Comparison of ENCODE assay signal across 35 cellular contexts in genomic region chr2:84173041-84173440, GRCh38.
DNase-seq lines count a peak whose midpoint lies in the region; ATAC-seq, FAIRE-seq and TF ChIP-seq lines count a peak whose summit lies in the region.
"Had no signal": no experiment of that assay in that cellular context is flagged by ENCODE, and none has a peak within 500 bp of the region (broad histone marks: within the 10 kb centered on the region; RNA-seq: fewer than 3 reads in every experiment).

No MANE protein-coding gene starts in this region.

- SMC1A ChIA-PET in GM12878 (lab: Charles Lee; ENCODE audit: uncharacterized antibody, unreplicated experiment): no interaction called here

- TF ChIP-seq POLR2A in HepG2 (IDR thresholded peaks at IDR 0.05; ENCODE audit: insufficient read depth in 1 of 2, low read depth in 2 of 2, low read length in 2 of 2): no peak
- TF ChIP-seq POLR2A in right lobe of liver (IDR thresholded peaks at IDR 0.05): no peak
- TF ChIP-seq POLR2A in GM12878 (IDR thresholded peaks at IDR 0.05; ENCODE audit: low read depth, low read length): no peak
- TF ChIP-seq POLR2A in K562 (conservative IDR thresholded peaks at IDR 0.05): no peak

- H3K9me3 ChIP-seq in HepG2 (ENCODE audit: low read length) (no peaks in the 10 kb centered on the region), right lobe of liver (no peaks in the 10 kb centered on the region), HEK293 (ENCODE audit: control insufficient read depth, insufficient read depth, low read depth, low read length) (no peaks in the 10 kb centered on the region), GM12878 (replicated peaks; ENCODE audit: control insufficient read depth, insufficient read depth, low read length) (no peaks in the 10 kb centered on the region), K562 (replicated peaks; ENCODE audit: control insufficient read depth, insufficient read depth, low read depth, low read length) (no peaks in the 10 kb centered on the region)
- H3K9me3 ChIP-seq: A549, BE2C, Caco-2 had no signal

- RAD21 ChIA-PET in GM12878 (lab: Charles Lee; ENCODE audit: unreplicated experiment): no interaction called here

- TF ChIP-seq CTCF in HepG2 (CRISPR knock-in tag; IDR thresholded peaks at IDR 0.05): no peak
- TF ChIP-seq CTCF in right lobe of liver (IDR thresholded peaks at IDR 0.05): no peak
- no peak for TF ChIP-seq CTCF in HEK293 (tag by site-specific recombination; IDR thresholded peaks at IDR 0.05)
- no peak for TF ChIP-seq CTCF in GM12878 (IDR thresholded peaks at IDR 0.05 in 2 of 3, conservative IDR thresholded peaks at IDR 0.05 in 1 of 3; ENCODE audit: control insufficient read depth in 2 of 3, extremely low read depth in 1 of 3, insufficient read depth in 1 of 3, low read depth in 3 of 3, low read length in 3 of 3)
- no peak for TF ChIP-seq CTCF in K562 (IDR thresholded peaks at IDR 0.05 in 2 of 3, conservative IDR thresholded peaks at IDR 0.05 in 1 of 3; ENCODE audit: insufficient read depth in 2 of 3, low read depth in 1 of 3, low read length in 3 of 3)

- intact Hi-C loops in HepG2 (cut with micrococcal nuclease; ENCODE audit: unreplicated experiment): no loop called here
- intact Hi-C loops in right lobe of liver (cut with DNase I): no loop called here
- intact Hi-C loops in GM12878 (cut with micrococcal nuclease; ENCODE audit: unreplicated experiment): no loop called here
- intact Hi-C loops in K562 (cut with micrococcal nuclease): no loop called here

- H3K4me2 ChIP-seq in HepG2 (ENCODE audit: low read depth, low read length) (no peak overlapping the region), GM12878 (ENCODE audit: control insufficient read depth, insufficient read depth) (no peak overlapping the region), K562 (ENCODE audit: insufficient read depth, low read length) (no peak overlapping the region)
- H3K4me2 ChIP-seq: A549; BLaER1; BLaER1 treated with 17β-estradiol and CSF1 and Interleukin-3, amounts not matched to agents 10 nM and 100 nM had no signal

- H3K79me2 ChIP-seq in HepG2 (ENCODE audit: insufficient read depth, low read length) (no peaks in the 10 kb centered on the region), GM12878 (ENCODE audit: control insufficient read depth, insufficient read depth, low read length) (no peaks in the 10 kb centered on the region), K562 (ENCODE audit: control insufficient read depth, insufficient read depth, low read length) (no peaks in the 10 kb centered on the region)

- BruUV-seq in HepG2 (replicated peaks; lab: Mats Ljungman, UMichigan) (no TSS peak), GM12878 (replicated peaks; lab: Mats Ljungman, UMichigan) (no TSS peak), K562 (replicated peaks; lab: Mats Ljungman, UMichigan) (no TSS peak)

- ATAC-seq in HepG2 (no peak), right lobe of liver (no peak), GM12878 (no peak), K562 (no peak), HG03159 (IDR thresholded peaks at IDR 0.05; ENCODE audit: unreplicated experiment) (no peak)
- ATAC-seq: A549; CD8-positive, alpha-beta T cell had no signal

- WGBS in HepG2 (ENCODE audit: low lambda C conversion rate): 0% methylated on average over 1 of the region's 1 CpG
- WGBS in right lobe of liver (ENCODE audit: insufficient coverage, low coverage, low lambda C conversion rate, missing lambda C conversion rate): 78% methylated on average over 1 of the region's 1 CpG
- WGBS in GM12878 (ENCODE audit: insufficient coverage, insufficient replicate concordance, low lambda C conversion rate, missing lambda C conversion rate): 33% methylated on average over 1 of the region's 1 CpG
- WGBS in K562 (ENCODE audit: insufficient coverage, low coverage, missing lambda C conversion rate): 0% methylated on average over 1 of the region's 1 CpG

- no peak overlapping the region for H3K4me3 ChIP-seq in HepG2 (replicated peaks in 1 of 3; ENCODE audit: insufficient read depth in 1 of 3, low read depth in 2 of 3, low read length in 3 of 3)
- H3K4me3 ChIP-seq in right lobe of liver: no peak overlapping the region
- no peak overlapping the region for H3K4me3 ChIP-seq in HEK293 (ENCODE audit: low read depth, low read length)
- H3K4me3 ChIP-seq in GM12878: no peak overlapping the region
- no peak overlapping the region for H3K4me3 ChIP-seq in K562
- H3K4me3 ChIP-seq: A549; BLaER1; BLaER1 treated with 17β-estradiol and CSF1 and Interleukin-3, amounts not matched to agents 10 nM and 100 nM had no signal

- H4K20me1 ChIP-seq in HepG2 (ENCODE audit: insufficient read depth, low read length): no peaks in the 10 kb centered on the region
- H4K20me1 ChIP-seq in GM12878 (ENCODE audit: control insufficient read depth, insufficient read depth): no peaks in the 10 kb centered on the region
- no peaks in the 10 kb centered on the region for H4K20me1 ChIP-seq in K562 (replicated peaks; ENCODE audit: control insufficient read depth, insufficient read depth, low read length)
- H4K20me1 ChIP-seq: BLaER1; BLaER1 treated with 17β-estradiol and CSF1 and Interleukin-3, amounts not matched to agents 10 nM and 100 nM had no signal

- TF ChIP-seq EP300 in HepG2 (IDR thresholded peaks at IDR 0.05; ENCODE audit: low read depth in 2 of 2, low read length in 2 of 2) (no peak), HepG2 (CRISPR knock-in tag; IDR thresholded peaks at IDR 0.05; ENCODE audit: borderline replicate concordance) (no peak), GM12878 (IDR thresholded peaks at IDR 0.05; ENCODE audit: borderline replicate concordance in 1 of 2, control insufficient read depth in 1 of 2, low read depth in 2 of 2, low read length in 2 of 2) (no peak), K562 (IDR thresholded peaks at IDR 0.05; ENCODE audit: low read length) (no peak)

- H3K9me1 ChIP-seq in K562 (ENCODE audit: control insufficient read depth, insufficient read depth, low read length): no peaks in the 10 kb centered on the region

- FAIRE-seq in HepG2 (lab: Jason Lieb, UNC): no peak
- no peak for FAIRE-seq in GM12878 (lab: Jason Lieb, UNC)
- no peak for FAIRE-seq in K562 (lab: Jason Lieb, UNC)
- FAIRE-seq: A204.1, A549, D721Med had no signal

- H3K36me3 ChIP-seq in HepG2 (replicated peaks in 1 of 2; ENCODE audit: control insufficient read depth in 1 of 2, insufficient read depth in 2 of 2, low read length in 2 of 2): no peaks in the 10 kb centered on the region
- no peaks in the 10 kb centered on the region for H3K36me3 ChIP-seq in right lobe of liver
- H3K36me3 ChIP-seq in HEK293 (ENCODE audit: control insufficient read depth in 2 of 2, insufficient read depth in 1 of 2, low read length in 2 of 2): no peaks in the 10 kb centered on the region
- H3K36me3 ChIP-seq in GM12878 (ENCODE audit: control insufficient read depth in 2 of 2, insufficient read depth in 2 of 2, low read length in 1 of 2): no peaks in the 10 kb centered on the region
- H3K36me3 ChIP-seq in K562 (ENCODE audit: control insufficient read depth, insufficient read depth, low read length): no peaks in the 10 kb centered on the region
- H3K36me3 ChIP-seq: BE2C; BLaER1; BLaER1 treated with 17β-estradiol and CSF1 and Interleukin-3, amounts not matched to agents 10 nM and 100 nM had no signal

- H3K4me1 ChIP-seq in HepG2 (ENCODE audit: insufficient read depth, low read length) (0 out of 2 replicates have a peak, but pooled peaks cover 9% of the 10 kb centered on the region), right lobe of liver (peaks cover 0 to 2% (median 0%) of the 10 kb centered on the region in 4 donors), HEK293 (ENCODE audit: control insufficient read depth, insufficient read depth, low read length) (no peaks in the 10 kb centered on the region), GM12878 (ENCODE audit: control insufficient read depth, insufficient read depth, low read length) (no peaks in the 10 kb centered on the region), K562 (replicated peaks in 1 of 2; ENCODE audit: control insufficient read depth in 2 of 2, insufficient read depth in 2 of 2, low read length in 2 of 2) (no peaks in the 10 kb centered on the region)
- H3K4me1 ChIP-seq: A549; BE2C; BLaER1; BLaER1 treated with 17β-estradiol and CSF1 and Interleukin-3, amounts not matched to agents 10 nM and 100 nM; Caco-2 had no signal

- H2AFZ ChIP-seq in HepG2 (ENCODE audit: low read length) (no peak overlapping the region), GM12878 (ENCODE audit: control insufficient read depth, low read depth, low read length) (no peak overlapping the region), K562 (ENCODE audit: low read depth, low read length) (no peak overlapping the region)

- no peak for DNase-seq in HepG2 (ENCODE audit: low spot score)
- DNase-seq in right lobe of liver: no peak
- DNase-seq in GM12878 (ENCODE audit: low read depth, low spot score): no peak
- no peak for DNase-seq in K562 (ENCODE audit: extremely low read depth in 1 of 4, low spot score in 3 of 4)
- DNase-seq in pons (ENCODE audit: low spot score): no peak
- DNase-seq in dermis blood vessel endothelial cell: no peak
- DNase-seq: 8988T; ACHN; AML-193; BE2C; C1 segment of cervical spinal cord; Caco-2; Calu3; CD4-positive, alpha-beta memory T cell; CD4-positive, alpha-beta T cell; CD4-positive, CD25-positive, alpha-beta regulatory T cell; CD8-positive, alpha-beta memory T cell; CD8-positive, alpha-beta T cell; COR-L47; DMS 273 treated with DMSO at 0.1 percent for 48 hours; DMS153; DMS53; DMS79; DMS79 treated with DMSO at 0.1 percent for 48 hours; DND-41; EL had no signal

- no peak overlapping the region for H3K9ac ChIP-seq in HepG2 (ENCODE audit: insufficient read depth, low read depth, low read length)
- H3K9ac ChIP-seq in GM12878 (ENCODE audit: control insufficient read depth, insufficient read depth, low read length): no peak overlapping the region
- H3K9ac ChIP-seq in K562 (ENCODE audit: insufficient read depth in 1 of 2, low read depth in 2 of 2, low read length in 2 of 2): no peak overlapping the region
- H3K9ac ChIP-seq: BLaER1; BLaER1 treated with 17β-estradiol and CSF1 and Interleukin-3, amounts not matched to agents 10 nM and 100 nM had no signal

- CTCF ChIA-PET in HepG2 (lab: Yijun Ruan, JAX; ENCODE audit: low intra/inter-chr PET ratio, low total read pairs): no interaction called here
- CTCF ChIA-PET in HEK293 (lab: Yijun Ruan, JAX): no interaction called here
- CTCF ChIA-PET in GM12878 (lab: Yijun Ruan, JAX): no interaction called here
- CTCF ChIA-PET in K562 (lab: Yijun Ruan, JAX; ENCODE audit: low intra/inter-chr PET ratio): no interaction called here

- in situ Hi-C loops in HepG2 (cut with HindIII; ENCODE audit: extremely low pct_ligation_motif_present, low pct_unique_long_range_greater_than_20kb) (no loop called here), GM12878 (cut with MboI) (no loop called here), K562 (cut with MboI) (no loop called here)

- H3K27me3 ChIP-seq in HepG2 (ENCODE audit: control insufficient read depth in 1 of 2, insufficient read depth in 2 of 2, low read length in 2 of 2) (0 out of 5 replicates have a peak, but pooled peaks cover 0 to 2% of the 10 kb centered on the region in 2 experiments), right lobe of liver (no peaks in the 10 kb centered on the region), GM12878 (replicated peaks in 1 of 2; ENCODE audit: control insufficient read depth in 2 of 2, insufficient read depth in 2 of 2, low read length in 1 of 2) (no peaks in the 10 kb centered on the region), K562 (ENCODE audit: control insufficient read depth in 2 of 2, insufficient read depth in 2 of 2, low read length in 2 of 2) (no peaks in the 10 kb centered on the region; a peak in 1 of 5 replicates)
- H3K27me3 ChIP-seq: BE2C; BLaER1; BLaER1 treated with 17β-estradiol and CSF1 and Interleukin-3, amounts not matched to agents 10 nM and 100 nM had no signal

- H3K27ac ChIP-seq in HepG2 (ENCODE audit: extremely low read length, insufficient read depth, low read length) (no peak overlapping the region), right lobe of liver (no peak overlapping the region), HEK293 (ENCODE audit: extremely low read depth, low read depth, low read length) (no peak overlapping the region), GM12878 (ENCODE audit: control insufficient read depth, insufficient read depth) (no peak overlapping the region), K562 (ENCODE audit: extremely low read depth, low read depth, low read length) (no peak overlapping the region)
- H3K27ac ChIP-seq: 22Rv1; A549; BLaER1; BLaER1 treated with 17β-estradiol and CSF1 and Interleukin-3, amounts not matched to agents 10 nM and 100 nM; C4-2B had no signal

- POLR2A ChIA-PET in HepG2 (lab: Yijun Ruan, JAX): no interaction called here
- POLR2A ChIA-PET in HEK293 (lab: Yijun Ruan, JAX): no interaction called here
- POLR2A ChIA-PET in GM12878 (lab: Charles Lee): no interaction called here
- POLR2A ChIA-PET in K562 (lab: Yijun Ruan, JAX): no interaction called here

- TF ChIP-seq RAD21 in HepG2 (CRISPR knock-in tag; IDR thresholded peaks at IDR 0.05): no peak
- TF ChIP-seq RAD21 in GM12878 (IDR thresholded peaks at IDR 0.05; ENCODE audit: insufficient read depth, low read depth, low read length): no peak
- no peak for TF ChIP-seq RAD21 in K562 (CRISPR knock-in tag; conservative IDR thresholded peaks at IDR 0.05 in 1 of 2, IDR thresholded peaks at IDR 0.05 in 1 of 2)
